ENCODE assay signal across 10 cellular contexts in genomic region chr7:37341033-37341630, GRCh38.
DNase-seq lines count a peak whose midpoint lies in the region; ATAC-seq, FAIRE-seq and TF ChIP-seq lines count a peak whose summit lies in the region.
"Had no signal": no experiment of that assay in that cellular context is flagged by ENCODE, and none has a peak within 500 bp of the region (broad histone marks: within the 10 kb centered on the region; RNA-seq: fewer than 3 reads in every experiment).

No MANE protein-coding gene starts in this region.

- H3K4me3 Mint-ChIP-seq in activated T-helper 2 cell treated with anti-CD3 and anti-CD28 coated beads, Interferon-gamma antibody, Interleukin-2, Interleukin-4, amounts not matched to agents 10 μg/mL and 5 μg/mL and 100 μg/mL, durations not matched to agents 14 hours and 24 hours and 36 hours (ENCODE audit: low read depth) = peak overlapping the region; percentile 98

- FAIRE-seq in GM12892 (lab: Jason Lieb, UNC) = peak; percentile 92
- FAIRE-seq: G401.6 had no signal

- no peak for TF ChIP-seq POLR2A in GM12892 (IDR thresholded peaks at IDR 0.05; ENCODE audit: low read depth, low read length)

- H3K27ac Mint-ChIP-seq in activated T-helper 2 cell treated with anti-CD3 and anti-CD28 coated beads, Interferon-gamma antibody, Interleukin-2, Interleukin-4, amounts not matched to agents 10 μg/mL and 5 μg/mL and 100 μg/mL, durations not matched to agents 14 hours and 24 hours and 36 hours = peak overlapping the region; percentile 99

- peaks cover 6% of the 10 kb centered on the region for H3K9me3 Mint-ChIP-seq in activated T-helper 2 cell treated with anti-CD3 and anti-CD28 coated beads, Interferon-gamma antibody, Interleukin-2, Interleukin-4, amounts not matched to agents 10 μg/mL and 5 μg/mL and 100 μg/mL, durations not matched to agents 14 hours and 24 hours and 36 hours

- DNase-seq in GM12892 (ENCODE audit: insufficient read length) = no peak
- no peak for DNase-seq in activated T-helper 2 cell treated with anti-CD3 and anti-CD28 coated beads, Interferon-gamma antibody, Interleukin-2, Interleukin-4, amounts not matched to agents 10 μg/mL and 5 μg/mL and 100 μg/mL, durations not matched to agents 14 hours and 24 hours and 36 hours (ENCODE audit: low spot score)
- DNase-seq in NCI-H146 (lab: John Stamatoyannopoulos, UW) = no peak
- no peak for DNase-seq in DMS53 treated with DMSO at 0.1 percent for 48 hours (lab: John Stamatoyannopoulos, UW; ENCODE audit: unreplicated experiment)
- no peak for DNase-seq in retina
- DNase-seq in RKO (ENCODE audit: low spot score) = no peak
- DNase-seq: NCI-H1694 treated with DMSO at 0.1 percent for 48 hours had no signal

- H3K4me1 Mint-ChIP-seq in activated T-helper 2 cell treated with anti-CD3 and anti-CD28 coated beads, Interferon-gamma antibody, Interleukin-2, Interleukin-4, amounts not matched to agents 10 μg/mL and 5 μg/mL and 100 μg/mL, durations not matched to agents 14 hours and 24 hours and 36 hours (ENCODE audit: low read depth) = peaks cover 60% of the 10 kb centered on the region

- ATAC-seq in GM19467 (IDR thresholded peaks at IDR 0.05; ENCODE audit: unreplicated experiment) = peak; percentile 37
- ATAC-seq in HG03159 (IDR thresholded peaks at IDR 0.05; ENCODE audit: unreplicated experiment) = peak; percentile 42

- no peaks in the 10 kb centered on the region for H3K27me3 Mint-ChIP-seq in activated T-helper 2 cell treated with anti-CD3 and anti-CD28 coated beads, Interferon-gamma antibody, Interleukin-2, Interleukin-4, amounts not matched to agents 10 μg/mL and 5 μg/mL and 100 μg/mL, durations not matched to agents 14 hours and 24 hours and 36 hours (ENCODE audit: low read depth)

- H3K36me3 Mint-ChIP-seq in activated T-helper 2 cell treated with anti-CD3 and anti-CD28 coated beads, Interferon-gamma antibody, Interleukin-2, Interleukin-4, amounts not matched to agents 10 μg/mL and 5 μg/mL and 100 μg/mL, durations not matched to agents 14 hours and 24 hours and 36 hours (ENCODE audit: low read depth) = peaks cover 59% of the 10 kb centered on the region

- intact Hi-C loops in activated T-helper 2 cell treated with anti-CD3 and anti-CD28 coated beads, Interferon-gamma antibody, Interleukin-2, Interleukin-4, amounts not matched to agents 10 μg/mL and 5 μg/mL and 100 μg/mL, durations not matched to agents 14 hours and 24 hours and 36 hours (cut with micrococcal nuclease) = loop anchor here (1.0 to 10.0 kb wide), 9 partner anchors 12 to 664 kb away; no protein-coding TSS in a partner anchor
